In the genomic region with DNA sequence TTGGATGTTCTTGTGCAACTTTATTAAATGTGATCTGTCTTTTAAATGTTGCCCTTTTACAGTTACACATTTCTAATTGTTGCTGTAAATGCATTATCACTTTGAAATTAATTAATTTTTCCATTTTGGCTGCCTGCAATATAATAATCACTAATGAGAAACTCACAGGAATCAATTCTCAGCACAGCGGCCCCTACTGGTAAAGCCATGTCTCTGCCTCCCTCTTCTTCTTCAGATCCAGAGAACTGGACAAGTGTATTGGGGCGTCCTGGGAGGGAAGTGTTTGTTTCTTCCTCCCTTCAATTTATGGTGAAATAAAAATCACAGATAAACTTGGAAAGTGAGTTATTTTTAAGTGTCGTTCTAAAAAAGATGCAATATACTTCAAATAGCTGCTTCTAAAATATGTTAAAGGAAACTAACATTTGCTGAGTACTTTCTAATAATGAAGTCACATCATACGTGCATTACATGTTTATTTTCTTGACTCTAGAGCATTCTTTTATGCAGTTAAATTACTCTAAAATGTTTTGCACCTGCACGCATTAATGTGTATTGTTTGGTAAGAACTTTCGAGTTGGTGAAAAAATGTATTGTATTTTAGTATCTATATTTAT, we compare ENCODE assay signal across 8 cellular contexts.
A peak's percentile ranks its signal among the peaks of the same experiment; 100 is the strongest.
DNase-seq lines count a peak whose midpoint lies in the region; ATAC-seq, FAIRE-seq and TF ChIP-seq lines count a peak whose summit lies in the region.

No MANE protein-coding gene starts in this region.

- H3K27ac Mint-ChIP-seq in osteocyte (ENCODE audit: unreplicated experiment), result no peak overlapping the region

- DNase-seq in NCI-H748 (lab: John Stamatoyannopoulos, UW; ENCODE audit: unreplicated experiment), result peak; percentile 26
- no peak for DNase-seq in NCI-H748 treated with DMSO at 0.1 percent for 48 hours (lab: John Stamatoyannopoulos, UW)
- DNase-seq in HuH-7.5 (ENCODE audit: low spot score), result peak; percentile 47
- peak; percentile 34 for DNase-seq in activated CD4-positive, CD25-positive, alpha-beta regulatory T cell treated with anti-CD3 and anti-CD28 coated beads, Interleukin-2, amount 50 U/mL, for 72 hours
- DNase-seq in osteocyte (ENCODE audit: extremely low spot score, unreplicated experiment), result no peak
- DNase-seq in NCI-H187 (lab: John Stamatoyannopoulos, UW), result no peak

- no peak overlapping the region for H3K4me3 Mint-ChIP-seq in osteocyte (ENCODE audit: unreplicated experiment)

- FAIRE-seq in endometrium (lab: Jason Lieb, UNC), result peak; percentile 58

- peaks cover 2% of the 10 kb centered on the region for H3K36me3 Mint-ChIP-seq in osteocyte (ENCODE audit: unreplicated experiment)

- H3K27me3 Mint-ChIP-seq in osteocyte (ENCODE audit: unreplicated experiment), result no peaks in the 10 kb centered on the region

- no peak for ATAC-seq in HG03571 (IDR thresholded peaks at IDR 0.05; ENCODE audit: unreplicated experiment)

- H3K9me3 Mint-ChIP-seq in osteocyte (ENCODE audit: unreplicated experiment), result peaks cover 5% of the 10 kb centered on the region

- TF ChIP-seq CTCF in osteocyte (IDR thresholded peaks at IDR 0.05), result peak; percentile 85

- H3K4me1 Mint-ChIP-seq in osteocyte (ENCODE audit: unreplicated experiment), result peaks cover 10% of the 10 kb centered on the region

Comparison
In these comparisons a context has a peak if more than half of its experiments do, and no peak if none do; other contexts are left out.
1. DNase-seq: peak in NCI-H748 (single experiment), HuH-7.5 (single experiment) and activated CD4-positive, CD25-positive, alpha-beta regulatory T cell treated with anti-CD3 and anti-CD28 coated beads, Interleukin-2, amount 50 U/mL, for 72 hours (single experiment); none in NCI-H748 treated with DMSO at 0.1 percent for 48 hours (single experiment), osteocyte (single experiment) and NCI-H187 (0 of 2).